ENCODE assay signal across 8 cellular contexts in genomic region chr3:81716870-81717509, GRCh38. TPM values are rescaled to one million over a fixed set of nuclear protein-coding genes. Genes with fewer than 3 reads are reported as not detected.
DNase-seq lines count a peak whose midpoint lies in the region; ATAC-seq, FAIRE-seq and TF ChIP-seq lines count a peak whose summit lies in the region.
"Had no signal": no experiment of that assay in that cellular context is flagged by ENCODE, and none has a peak within 500 bp of the region (broad histone marks: within the 10 kb centered on the region; RNA-seq: fewer than 3 reads in every experiment).

No MANE protein-coding gene starts in this region.

- peak overlapping the region; percentile 45 for H3K4me2 ChIP-seq in hepatocyte

- peaks cover 6% of the 10 kb centered on the region for H3K4me1 ChIP-seq in RWPE2 (ENCODE audit: insufficient read depth, poor library complexity, severe bottlenecking)
- no peaks in the 10 kb centered on the region for H3K4me1 ChIP-seq in hepatocyte (ENCODE audit: insufficient read depth)
- H3K4me1 ChIP-seq in small intestine (ENCODE audit: control insufficient read depth in 2 of 2, insufficient read depth in 1 of 2, low read depth in 1 of 2, low read length in 1 of 2): no peaks in the 10 kb centered on the region
- peaks cover 0 to 7% (median 3%) of the 10 kb centered on the region in 4 donors for H3K4me1 ChIP-seq in esophagus muscularis mucosa

- H4K20me1 ChIP-seq in hepatocyte (ENCODE audit: insufficient read depth, poor library complexity, severe bottlenecking): no peaks in the 10 kb centered on the region

- H2AFZ ChIP-seq in hepatocyte: no peak overlapping the region

- FAIRE-seq in small intestine (lab: Jason Lieb, UNC): no peak

- 40% methylated on average over 3 of the region's 3 CpGs for WGBS in hepatocyte (ENCODE audit: low lambda C conversion rate, missing lambda C conversion rate)
- WGBS in small intestine, 3 donors: 43 to 70% (median 63%) methylated on average over 3 of the region's 3 CpGs
- 48% methylated on average over 3 of the region's 3 CpGs for WGBS in esophagus muscularis mucosa

- TF ChIP-seq CTCF in RWPE2 (IDR thresholded peaks at IDR 0.05; ENCODE audit: poor library complexity, severe bottlenecking): no peak
- no peak for TF ChIP-seq CTCF in hepatocyte (IDR thresholded peaks at IDR 0.05; ENCODE audit: poor library complexity)
- no peak for TF ChIP-seq CTCF in esophagus muscularis mucosa (IDR thresholded peaks at IDR 0.05)

- no peaks in the 10 kb centered on the region for H3K79me2 ChIP-seq in hepatocyte

- no peaks in the 10 kb centered on the region for H3K9me2 ChIP-seq in hepatocyte (replicated peaks; ENCODE audit: insufficient read depth)

- TF ChIP-seq POLR2A in esophagus muscularis mucosa (IDR thresholded peaks at IDR 0.05; ENCODE audit: low read depth): no peak

- no peaks in the 10 kb centered on the region for H3K9me3 ChIP-seq in RWPE2 (ENCODE audit: severe bottlenecking)
- no peaks in the 10 kb centered on the region for H3K9me3 ChIP-seq in hepatocyte (ENCODE audit: low read depth)
- no peaks in the 10 kb centered on the region for H3K9me3 ChIP-seq in small intestine (ENCODE audit: control insufficient read depth, low read depth)
- H3K9me3 ChIP-seq in esophagus muscularis mucosa: no peaks in the 10 kb centered on the region

- H3K27me3 ChIP-seq in RWPE2 (ENCODE audit: insufficient read depth, poor library complexity, severe bottlenecking) (no peaks in the 10 kb centered on the region), hepatocyte (no peaks in the 10 kb centered on the region), small intestine (ENCODE audit: control insufficient read depth in 2 of 2, insufficient read depth in 2 of 2, low read length in 2 of 2) (no peaks in the 10 kb centered on the region), esophagus muscularis mucosa (no peaks in the 10 kb centered on the region)

- H3K36me3 ChIP-seq in RWPE2 (ENCODE audit: low read depth) (no peaks in the 10 kb centered on the region), hepatocyte (replicated peaks; ENCODE audit: insufficient read depth, low read depth) (no peaks in the 10 kb centered on the region), small intestine (ENCODE audit: control insufficient read depth in 2 of 2, insufficient read depth in 2 of 2, low read length in 2 of 2) (no peaks in the 10 kb centered on the region), esophagus muscularis mucosa (peaks cover 0 to 6% (median 0%) of the 10 kb centered on the region in 4 donors)

- no peak for TF ChIP-seq EP300 in esophagus muscularis mucosa (IDR thresholded peaks at IDR 0.05)

- H3K27ac ChIP-seq in RWPE2 (ENCODE audit: poor library complexity, severe bottlenecking) (peak overlapping the region; percentile 33), hepatocyte (peak overlapping the region; percentile 21), small intestine (ENCODE audit: low read depth in 1 of 2, low read length in 1 of 2) (no peak overlapping the region), esophagus muscularis mucosa (replicated peaks in 1 of 4) (no peak overlapping the region)

- ATAC-seq in RWPE2 (ENCODE audit: low read depth) (peak; percentile 98), GM18907 (IDR thresholded peaks at IDR 0.05; ENCODE audit: unreplicated experiment) (no peak)

- intact Hi-C loops in esophagus muscularis mucosa (cut with DNase I): no loop called here

- DNase-seq in HuH-7 (ENCODE audit: low spot score) (peak; percentile 4), RWPE2 (ENCODE audit: low spot score) (no peak), hepatocyte (ENCODE audit: low spot score) (peak; percentile 65), small intestine (peak; percentile 13), NCI-H1048 (lab: John Stamatoyannopoulos, UW) (no peak), esophagus muscularis mucosa (ENCODE audit: extremely low spot score) (no peak)
- DNase-seq: MM.1S had no signal

- H3K4me3 ChIP-seq in RWPE2 (ENCODE audit: severe bottlenecking) (no peak overlapping the region), hepatocyte (no peak overlapping the region), small intestine (ENCODE audit: low read depth in 1 of 2, low read length in 2 of 2) (no peak overlapping the region), esophagus muscularis mucosa (no peak overlapping the region)

RNA-seq across cellular contexts. Expression of gene GBE1, which starts 44.5 kb away (rescaled TPM):
- 23.9 and 25.8 TPM in 2 replicates for total RNA-seq in hepatocyte
- polyA plus RNA-seq in hepatocyte: 15.6 and 17.6 TPM in 2 replicates
- polyA plus RNA-seq in small intestine: 10 to 100 TPM in 1 of 3 donors, 1 to 10 TPM in 2; 8.9 to 14.3 (median 10.0) TPM
- total RNA-seq in esophagus muscularis mucosa: 10 to 100 TPM; 22.2 to 27.8 (median 25.3) TPM

Comparison
In these comparisons a context has a peak if more than half of its experiments do, and no peak if none do; other contexts are left out.
1. DNase-seq: peak in HuH-7 (single experiment), hepatocyte (single experiment) and small intestine (single experiment); none in RWPE2 (single experiment), NCI-H1048 (single experiment) and esophagus muscularis mucosa (single experiment).
2. H3K27ac ChIP-seq: peak in RWPE2 (single experiment) and hepatocyte (single experiment); none in small intestine (0 of 2) and esophagus muscularis mucosa (0 of 4).